ENCODE assay signal across 14 cellular contexts in the genomic region with DNA sequence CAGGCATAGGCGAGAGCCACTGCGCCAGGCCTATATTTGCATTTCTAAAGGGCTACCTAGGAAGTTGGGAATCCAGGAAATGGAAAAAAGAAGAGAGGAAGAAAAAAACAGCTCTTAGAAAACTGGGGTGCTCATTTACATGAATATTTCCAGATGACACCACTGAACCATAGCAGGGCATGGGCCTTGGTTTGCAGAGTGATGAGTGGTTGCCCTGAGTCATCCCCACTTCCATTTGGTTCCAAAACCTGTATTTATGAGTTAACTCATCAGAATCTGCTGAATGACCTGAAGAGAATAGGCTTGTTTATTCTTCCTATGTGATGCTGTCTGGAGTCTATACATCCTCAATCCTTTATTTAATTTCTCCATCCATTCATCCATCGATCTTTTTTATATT. TPM values are rescaled to one million over a fixed set of nuclear protein-coding genes. Genes with fewer than 3 reads are reported as not detected.
DNase-seq lines count a peak whose midpoint lies in the region; ATAC-seq and TF ChIP-seq lines count a peak whose summit lies in the region.
"Had no signal": no experiment of that assay in that cellular context is flagged by ENCODE, and none has a peak within 500 bp of the region (broad histone marks: within the 10 kb centered on the region; RNA-seq: fewer than 3 reads in every experiment).

No MANE protein-coding gene starts in this region.

- no peaks in the 10 kb centered on the region for H3K27me3 ChIP-seq in mammary epithelial cell (ENCODE audit: insufficient read depth, low read length)
- H3K27me3 ChIP-seq in breast epithelium: no peaks in the 10 kb centered on the region
- no peaks in the 10 kb centered on the region for H3K27me3 ChIP-seq in tibial artery
- H3K27me3 ChIP-seq: testis had no signal

- no peak overlapping the region for H3K9ac ChIP-seq in mammary epithelial cell (ENCODE audit: insufficient read depth, low read length)

- peak overlapping the region; percentile 1 for H3K27ac Mint-ChIP-seq in activated B cell treated with CpG ODN at 0.5 μM for 24 hours

- H4K20me1 ChIP-seq in mammary epithelial cell (ENCODE audit: insufficient read depth, low read length): no peaks in the 10 kb centered on the region

- peaks cover 30% of the 10 kb centered on the region for H3K4me1 Mint-ChIP-seq in activated B cell treated with CpG ODN at 0.5 μM for 24 hours

- H3K4me2 ChIP-seq in mammary epithelial cell (ENCODE audit: insufficient read depth, low read depth, low read length): no peak overlapping the region

- no peaks in the 10 kb centered on the region for H3K9me3 Mint-ChIP-seq in activated B cell treated with CpG ODN at 0.5 μM for 24 hours

- H3K27me3 Mint-ChIP-seq in activated B cell treated with CpG ODN at 0.5 μM for 24 hours: peaks cover 2% of the 10 kb centered on the region

- dilution Hi-C loops in mammary epithelial cell (cut with HindIII; ENCODE audit: low sequenced_read_pairs): no loop called here

- no peaks in the 10 kb centered on the region for H3K9me3 ChIP-seq in mammary epithelial cell (replicated peaks; ENCODE audit: insufficient read depth, low read length)
- H3K9me3 ChIP-seq in breast epithelium: no peaks in the 10 kb centered on the region
- H3K9me3 ChIP-seq in tibial artery: no peaks in the 10 kb centered on the region
- H3K9me3 ChIP-seq: SJCRH30, testis had no signal

- no peaks in the 10 kb centered on the region for H3K36me3 ChIP-seq in mammary epithelial cell (ENCODE audit: insufficient read depth, low read length)
- H3K36me3 ChIP-seq in breast epithelium: no peaks in the 10 kb centered on the region
- H3K36me3 ChIP-seq in tibial artery: peaks cover 0 to 20% (median 5%) of the 10 kb centered on the region in 3 donors
- H3K36me3 ChIP-seq: SJCRH30 had no signal

- ATAC-seq in activated B cell treated with CpG ODN at 0.5 μM for 24 hours (ENCODE audit: low read depth): peak; percentile 58
- ATAC-seq in GM21528 (IDR thresholded peaks at IDR 0.05; ENCODE audit: low FRiP score, unreplicated experiment): no peak

- in situ Hi-C loops in mammary epithelial cell (cut with MboI; ENCODE audit: low sequenced_read_pairs in 2 of 2): no loop called here
- in situ Hi-C loops in KBM-7 (cut with MboI; ENCODE audit: low pct_unique_long_range_greater_than_20kb, low sequenced_read_pairs): no loop called here

- WGBS in mammary epithelial cell (ENCODE audit: low coverage, missing lambda C conversion rate): 98% methylated on average over 3 of the region's 3 CpGs

- no TSS peak for BruUV-seq in mammary epithelial cell (replicated peaks; lab: Mats Ljungman, UMichigan)

- no peak overlapping the region for H3K27ac ChIP-seq in mammary epithelial cell (ENCODE audit: insufficient read depth, low read depth, low read length)
- H3K27ac ChIP-seq in breast epithelium: no peak overlapping the region
- peak overlapping the region; percentile 55 to 61 for H3K27ac ChIP-seq in tibial artery
- H3K27ac ChIP-seq: SJCRH30, testis had no signal

- peaks cover 27% of the 10 kb centered on the region for H3K36me3 Mint-ChIP-seq in activated B cell treated with CpG ODN at 0.5 μM for 24 hours (ENCODE audit: low read depth)

- H3K79me2 ChIP-seq in mammary epithelial cell (ENCODE audit: insufficient read depth, low read length): no peaks in the 10 kb centered on the region

- intact Hi-C loops in mammary epithelial cell (cut with micrococcal nuclease): no loop called here
- intact Hi-C loops in breast epithelium (cut with DNase I; ENCODE audit: low total_unique reads): no loop called here
- intact Hi-C loops in activated B cell treated with CpG ODN at 0.5 μM for 24 hours (cut with micrococcal nuclease): no loop called here
- intact Hi-C loops in tibial artery (cut with DNase I; ENCODE audit: low total_unique reads): no loop called here

- no peak for TF ChIP-seq POLR2A in breast epithelium (IDR thresholded peaks at IDR 0.05)

- TF ChIP-seq CTCF in mammary epithelial cell (conservative IDR thresholded peaks at IDR 0.05 in 1 of 2, IDR thresholded peaks at IDR 0.05 in 1 of 2; ENCODE audit: extremely low read depth in 1 of 2, insufficient read depth in 1 of 2, low read depth in 1 of 2, low read length in 2 of 2): no peak
- TF ChIP-seq CTCF in breast epithelium (IDR thresholded peaks at IDR 0.05): no peak
- TF ChIP-seq CTCF in activated B cell treated with CpG ODN at 0.5 μM for 24 hours (IDR thresholded peaks at IDR 0.05): no peak
- TF ChIP-seq CTCF in tibial artery (IDR thresholded peaks at IDR 0.05): no peak

- DNase-seq in mammary epithelial cell (peak; percentile 78), breast epithelium (ENCODE audit: low spot score in 2 of 2) (no peak), activated B cell treated with CpG ODN at 0.5 μM for 24 hours (no peak), fibroblast of peridontal ligament (ENCODE audit: extremely low read depth) (peak; percentile 86), tibial artery (no peak), KBM-7 (no peak), NCI-H2107 treated with DMSO at 0.1 percent for 48 hours (lab: John Stamatoyannopoulos, UW; ENCODE audit: unreplicated experiment) (no peak)
- DNase-seq: central memory CD4-positive, alpha-beta T cell; NCI-H1694 treated with DMSO at 0.1 percent for 48 hours; NCI-H69; SJCRH30; stimulated activated CD4-positive, alpha-beta T cell treated with anti-CD3 and anti-CD28 coated beads, Interleukin-12 subunit alpha, Interleukin-12 subunit beta, amount 100 ng/mL, for 4 hours; testis had no signal

- H3K4me1 ChIP-seq in mammary epithelial cell (ENCODE audit: insufficient read depth, low read length) (peaks cover 30% of the 10 kb centered on the region), breast epithelium (no peaks in the 10 kb centered on the region), tibial artery (peaks cover 0 to 35% (median 25%) of the 10 kb centered on the region in 4 donors)
- H3K4me1 ChIP-seq: SJCRH30, testis had no signal

- CTCF ChIA-PET in mammary epithelial cell (lab: Charles Lee; ENCODE audit: low non-redundant PET) (no interaction called here), activated B cell treated with CpG ODN at 0.5 μM for 24 hours (lab: Charles Lee) (interaction anchor here (0.7 to 1.4 kb wide), 2 partner anchors 51 to 675 kb away, joined by 3 to 5 read pairs; no protein-coding TSS in a partner anchor)

- no peak overlapping the region for H2AFZ ChIP-seq in mammary epithelial cell (ENCODE audit: low read depth, low read length)

- H3K4me3 ChIP-seq in mammary epithelial cell (replicated peaks in 1 of 3; ENCODE audit: insufficient read depth in 1 of 3, low read depth in 2 of 3, low read length in 3 of 3) (no peak overlapping the region), breast epithelium (no peak overlapping the region), tibial artery (no peak overlapping the region)
- H3K4me3 ChIP-seq: SJCRH30, testis had no signal

- POLR2A ChIA-PET in activated B cell treated with CpG ODN at 0.5 μM for 24 hours (lab: Charles Lee): interaction anchor here (1.1 to 2.0 kb wide), 4 partner anchors 9 to 48 kb away, joined by 3 to 8 read pairs (median 6); no protein-coding TSS in a partner anchor

- H3K4me3 Mint-ChIP-seq in activated B cell treated with CpG ODN at 0.5 μM for 24 hours: no peak overlapping the region

RNA-seq across cellular contexts. Expression of a gene that starts 36.2 kb away (rescaled TPM):
- total RNA-seq in mammary epithelial cell: 10 to 100 TPM; 39.4 to 53.3 TPM
- polyA plus RNA-seq in mammary epithelial cell: 12.3 TPM
- polyA minus RNA-seq in mammary epithelial cell: 9.6 TPM
- total RNA-seq in breast epithelium: 10 to 100 TPM in 1 of 3 donors, 1 to 10 TPM in 2; 2.7 to 10.1 (median 9.2) TPM
- 38.1 and 40.3 TPM in 2 replicates for total RNA-seq in activated B cell treated with CpG ODN at 0.5 μM for 24 hours
- total RNA-seq: SJCRH30 had no signal

RNA-seq across cellular contexts. Expression of a gene that starts 52.8 kb away (rescaled TPM):
- total RNA-seq in mammary epithelial cell (under 1 TPM; 0.17 to 0.47 TPM), breast epithelium (under 1 TPM; 0.16 to 0.44 (median 0.33) TPM), activated B cell treated with CpG ODN at 0.5 μM for 24 hours (2.4 and 3.3 TPM in 2 replicates)
- polyA plus RNA-seq in mammary epithelial cell: 0.20 TPM
- 3.2 TPM for polyA minus RNA-seq in mammary epithelial cell
- total RNA-seq: SJCRH30 had no signal

Comparison
In these comparisons a context has a peak if more than half of its experiments do, and no peak if none do; other contexts are left out.
1. DNase-seq: peak in mammary epithelial cell (single experiment) and fibroblast of peridontal ligament (single experiment); none in breast epithelium (0 of 2), activated B cell treated with CpG ODN at 0.5 μM for 24 hours (single experiment), tibial artery (0 of 2), KBM-7 (single experiment) and NCI-H2107 treated with DMSO at 0.1 percent for 48 hours (single experiment).
2. H3K27ac ChIP-seq: peak in tibial artery (2 of 2); none in mammary epithelial cell (single experiment) and breast epithelium (0 of 2).